23 cellular contexts compared by ENCODE assay signal in the genomic region with DNA sequence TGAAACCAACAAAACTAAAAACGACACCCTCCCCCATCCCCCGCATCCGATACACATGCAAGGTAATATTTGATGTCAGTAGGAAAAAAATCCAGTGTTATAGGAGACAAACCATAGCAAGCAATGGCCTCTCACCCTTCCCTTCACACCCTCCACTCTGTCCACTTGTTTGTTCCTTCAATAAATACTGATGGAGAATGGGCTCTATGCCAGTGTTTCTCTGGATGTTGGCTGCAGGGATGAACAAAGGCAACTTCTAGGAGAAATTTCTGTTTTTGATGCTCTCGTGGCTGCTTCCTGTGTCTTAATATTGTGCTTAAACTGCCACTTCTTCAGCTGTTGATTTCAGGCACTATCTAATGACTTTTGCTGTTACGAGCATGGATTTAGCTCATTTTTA.
"Had no signal": no experiment of that assay in that cellular context is flagged by ENCODE, and none has a peak within 500 bp of the region (broad histone marks: within the 10 kb centered on the region; RNA-seq: fewer than 3 reads in every experiment).

No MANE protein-coding gene starts in this region.

- H3K9me3 ChIP-seq: left lung, testis, uterus had no signal

- ATAC-seq: left lung; naive thymus-derived CD8-positive, alpha-beta T cell; stimulated activated naive B cell treated with anti-CD40 and anti-IgM and Interleukin-4, amounts not matched to agents 10 μg/mL and 1 μg/mL and 100 μg/mL, for 72 hours had no signal

- H3K27me3 ChIP-seq: hepatocyte, left lung, neural progenitor cell, testis, uterus had no signal

- H3K4me1 ChIP-seq: left lung, testis, uterus had no signal

- H3K36me3 ChIP-seq: left lung, neural progenitor cell, uterus had no signal

- H3K4me3 ChIP-seq: hepatocyte, left lung, lung, neural progenitor cell, testis, uterus had no signal

- DNase-seq: activated CD4-positive, alpha-beta memory T cell treated with anti-CD3 and anti-CD28 coated beads for 36 hours; activated CD4-positive, alpha-beta T cell treated with anti-CD3 and anti-CD28 coated beads for 48 hours; activated CD4-positive, CD25-positive, alpha-beta regulatory T cell; activated naive CD4-positive, alpha-beta T cell treated with Interleukin-2 at 50 U/mL for 16 hours; activated naive CD8-positive, alpha-beta T cell treated with anti-CD3 and anti-CD28 coated beads for 36 hours; activated T-cell treated with anti-CD3 and anti-CD28 coated beads, Interleukin-2, amount 50 U/mL, for 48 hours; central memory CD4-positive, alpha-beta T cell; effector memory CD4-positive, alpha-beta T cell; foreskin melanocyte; glutamatergic neuron; kidney glomerular epithelial cell; left lung; naive thymus-derived CD8-positive, alpha-beta T cell; retina; stimulated activated CD4-positive, alpha-beta T cell treated with anti-CD3 and anti-CD28 coated beads, Interleukin-2, amount 100 ng/mL, for 48 hours; stimulated activated CD8-positive, alpha-beta memory T cell treated with anti-CD3 and anti-CD28 coated beads, Interleukin-4, amount 100 ng/mL, for 48 hours; stimulated activated naive B cell treated with anti-CD40 and anti-IgM and Interleukin-4, amounts not matched to agents 10 μg/mL and 1 μg/mL and 100 μg/mL, for 72 hours; testis; trophoblast cell; uterus had no signal

- H3K27ac ChIP-seq: hepatocyte, left lung, neural progenitor cell, testis, uterus had no signal
